8 cellular contexts compared by ENCODE assay signal in the genomic region with DNA sequence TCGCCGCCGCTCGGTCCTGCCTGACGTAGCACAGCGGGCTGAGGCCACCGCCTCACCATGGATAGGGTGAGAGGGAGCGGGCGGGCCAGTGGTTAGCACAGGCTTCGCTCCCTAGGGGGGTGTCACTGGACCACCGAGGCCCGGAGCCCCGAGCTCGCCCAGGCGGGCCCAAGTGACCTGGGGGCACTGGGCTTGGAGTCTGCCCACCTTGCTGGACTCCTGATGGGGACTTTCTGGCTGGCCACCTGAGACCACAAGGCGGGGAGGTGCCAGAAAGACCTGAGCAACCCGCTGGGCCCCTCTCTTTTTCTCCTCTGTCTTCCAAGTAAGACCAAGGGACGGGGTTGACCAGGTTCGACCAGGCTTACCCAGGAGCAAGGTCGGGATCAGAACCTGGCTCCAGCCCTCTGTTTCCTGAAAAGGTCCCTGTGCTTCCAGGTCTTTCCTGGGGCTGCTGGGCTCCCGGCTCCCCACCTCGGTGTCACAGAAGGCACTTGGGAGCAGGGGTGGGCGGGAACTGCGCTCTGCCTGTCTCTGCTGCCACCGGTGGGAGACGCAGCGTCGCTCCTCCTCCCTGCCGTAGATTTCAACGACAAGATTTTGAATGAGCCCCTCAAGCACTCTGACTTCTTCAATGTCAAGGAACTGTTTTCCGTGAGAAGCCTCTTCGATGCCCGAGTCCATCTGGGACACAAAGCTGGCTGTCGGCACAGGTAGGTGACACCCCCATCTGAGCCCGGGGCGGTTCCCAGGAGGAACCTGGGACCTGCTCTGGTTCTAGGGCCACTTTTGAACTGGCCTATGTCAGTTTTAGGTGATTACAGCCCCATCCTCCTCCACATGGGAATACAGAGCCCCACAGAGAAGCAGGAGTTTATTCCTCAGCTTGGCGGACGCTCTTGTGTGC. TPM values are rescaled to one million over a fixed set of nuclear protein-coding genes. Genes with fewer than 3 reads are reported as not detected.
DNase-seq lines count a peak whose midpoint lies in the region; ATAC-seq and TF ChIP-seq lines count a peak whose summit lies in the region.

No MANE protein-coding gene starts in this region.

- H3K36me3 ChIP-seq in MM.1S (replicated peaks; ENCODE audit: insufficient read depth, low read length) (peaks cover 3% of the 10 kb centered on the region; the same call in 1 of the 2 replicates), colonic mucosa (no peaks in the 10 kb centered on the region), mesenchymal stem cell (ENCODE audit: control insufficient read depth in 1 of 2, insufficient read depth in 2 of 2, low read depth in 1 of 2, low read length in 2 of 2) (peaks cover 31 to 49% of the 10 kb centered on the region in 2 experiments), vagina (peaks cover 0 to 24% of the 10 kb centered on the region in 2 donors)

- TF ChIP-seq POLR2A in vagina (IDR thresholded peaks at IDR 0.05) = no peak

- peak overlapping the region in 1 of 2 experiments; percentile 50 for H3K23ac ChIP-seq in mesenchymal stem cell (ENCODE audit: low read length in 2 of 2)

- peak overlapping the region; percentile 89 for H3K9ac ChIP-seq in MM.1S (ENCODE audit: low read length)
- peak overlapping the region; percentile 82 to 86 for H3K9ac ChIP-seq in colonic mucosa (ENCODE audit: low read depth in 2 of 2, low read length in 2 of 2)
- H3K9ac ChIP-seq in mesenchymal stem cell (ENCODE audit: low read length) = peak overlapping the region; percentile 93

- peaks cover 29% of the 10 kb centered on the region for H3K27me3 ChIP-seq in MM.1S (replicated peaks; ENCODE audit: insufficient read depth, low read length)
- no peaks in the 10 kb centered on the region for H3K27me3 ChIP-seq in colonic mucosa
- no peaks in the 10 kb centered on the region for H3K27me3 ChIP-seq in mesenchymal stem cell (ENCODE audit: control insufficient read depth in 1 of 2, insufficient read depth in 1 of 2, low read length in 2 of 2)
- H3K27me3 ChIP-seq in vagina = no peaks in the 10 kb centered on the region

- H3K9me2 ChIP-seq in MM.1S (replicated peaks; ENCODE audit: insufficient read depth, low read length) = no peaks in the 10 kb centered on the region

- no peak overlapping the region for H4K8ac ChIP-seq in mesenchymal stem cell (ENCODE audit: low read length)

- H3K79me2 ChIP-seq in MM.1S (ENCODE audit: low read length) = peaks cover 33% of the 10 kb centered on the region

- H3K14ac ChIP-seq in mesenchymal stem cell (ENCODE audit: low read length in 2 of 2) = peak overlapping the region in 1 of 2 experiments; percentile 11

- peak overlapping the region in 1 of 2 experiments; percentile 30 for H3K4ac ChIP-seq in mesenchymal stem cell (ENCODE audit: low read depth in 1 of 2, low read length in 2 of 2)

- H3K18ac ChIP-seq in mesenchymal stem cell (ENCODE audit: low read depth in 1 of 2, low read length in 2 of 2) = no peak overlapping the region

- 49% methylated on average over 38 of the region's 38 CpGs for WGBS in mesenchymal stem cell

- H4K20me1 ChIP-seq in MM.1S (ENCODE audit: insufficient read depth, low read length) = no peaks in the 10 kb centered on the region; the same call in 1 of the 2 replicates

- H2BK5ac ChIP-seq in mesenchymal stem cell (ENCODE audit: low read depth, low read length, poor library complexity, severe bottlenecking) = no peak overlapping the region

- peaks cover 37% of the 10 kb centered on the region for H3K79me1 ChIP-seq in mesenchymal stem cell (replicated peaks; ENCODE audit: low read length, poor library complexity, severe bottlenecking)

- peak overlapping the region; percentile 43 for H4K91ac ChIP-seq in mesenchymal stem cell (ENCODE audit: low read length)

- H2AK5ac ChIP-seq in mesenchymal stem cell (ENCODE audit: low read length, severe bottlenecking) = no peak overlapping the region

- H3K9me3 ChIP-seq in MM.1S (replicated peaks; ENCODE audit: insufficient read depth, low read length) (no peaks in the 10 kb centered on the region), colonic mucosa (no peaks in the 10 kb centered on the region), mesenchymal stem cell (ENCODE audit: control insufficient read depth, low read length) (no peaks in the 10 kb centered on the region), vagina (no peaks in the 10 kb centered on the region)

- H3K27ac ChIP-seq in MM.1S (ENCODE audit: low read length) (peak overlapping the region; percentile 57; the same call in 1 of the 2 replicates), colonic mucosa (peak overlapping the region; percentile 51), mesenchymal stem cell (ENCODE audit: low read length, poor library complexity, severe bottlenecking) (no peak overlapping the region), vagina (peak overlapping the region; percentile 81)

- no peaks in the 10 kb centered on the region for H3F3A ChIP-seq in MM.1S (ENCODE audit: insufficient read depth, low read length)

- H2AFZ ChIP-seq in MM.1S (ENCODE audit: low read length) = peak overlapping the region; percentile 90
- H2AFZ ChIP-seq in mesenchymal stem cell (ENCODE audit: low read depth, low read length) = no peak overlapping the region

- H3K4me2 ChIP-seq in MM.1S (ENCODE audit: low read depth, low read length) (peak overlapping the region; percentile 97), mesenchymal stem cell (ENCODE audit: low read length, poor library complexity, severe bottlenecking) (peak overlapping the region; percentile 72)

- DNase-seq in GM12864 (ENCODE audit: low read depth) (no peak), MM.1S (no peak), colonic mucosa (peak; percentile 63), mesenchymal stem cell (peak; percentile 74), vagina (ENCODE audit: extremely low spot score in 2 of 2) (no peak), H4 (ENCODE audit: low spot score) (no peak), NCI-H1436 treated with DMSO at 0.1 percent for 48 hours (lab: John Stamatoyannopoulos, UW) (no peak)

- H2BK120ac ChIP-seq in mesenchymal stem cell (ENCODE audit: low read depth, low read length) = no peak overlapping the region

- no peak for ATAC-seq in GM21529 (IDR thresholded peaks at IDR 0.05; ENCODE audit: unreplicated experiment)

- no peak overlapping the region for H2BK12ac ChIP-seq in mesenchymal stem cell (ENCODE audit: low read length in 2 of 2)

- TF ChIP-seq CTCF in GM12864 (IDR thresholded peaks at IDR 0.05; ENCODE audit: low read depth, low read length, missing control alignments) = no peak
- TF ChIP-seq CTCF in MM.1S (IDR thresholded peaks at IDR 0.05; ENCODE audit: low read length) = no peak
- TF ChIP-seq CTCF in colonic mucosa (IDR thresholded peaks at IDR 0.05) = no peak
- no peak for TF ChIP-seq CTCF in vagina (IDR thresholded peaks at IDR 0.05)

- peak overlapping the region; percentile 81 for H3K4me3 ChIP-seq in GM12864 (ENCODE audit: low read depth, low read length)
- peak overlapping the region; percentile 90 for H3K4me3 ChIP-seq in MM.1S (ENCODE audit: low read length)
- peak overlapping the region; percentile 92 for H3K4me3 ChIP-seq in colonic mucosa
- H3K4me3 ChIP-seq in mesenchymal stem cell (ENCODE audit: insufficient read depth in 1 of 2, low read depth in 1 of 2, low read length in 2 of 2) = peak overlapping the region; percentile 82 to 96
- H3K4me3 ChIP-seq in vagina = peak overlapping the region; percentile 83 to 98

- intact Hi-C loops in colonic mucosa (cut with DNase I) = no loop called here
- intact Hi-C loops in vagina (cut with DNase I) = no loop called here

- H2BK15ac ChIP-seq in mesenchymal stem cell (ENCODE audit: low read depth, poor library complexity, severe bottlenecking) = no peak overlapping the region

- H3K4me1 ChIP-seq in MM.1S (ENCODE audit: low read length) (peaks cover 10% of the 10 kb centered on the region), colonic mucosa (peaks cover 13% of the 10 kb centered on the region), mesenchymal stem cell (ENCODE audit: control insufficient read depth, insufficient read depth, low read depth, low read length) (peaks cover 37% of the 10 kb centered on the region), vagina (peaks cover 24% of the 10 kb centered on the region)

RNA-seq across cellular contexts. Expression of a gene that starts 1.0 kb away (rescaled TPM):
- total RNA-seq in colonic mucosa (10 to 100 TPM; 35.9 to 61.1 TPM), vagina (50.1 TPM)
- 75.7 TPM for polyA plus RNA-seq in mesenchymal stem cell (2013, experiment 1 of 2)
- 66.5 TPM for polyA plus RNA-seq in mesenchymal stem cell (2013, experiment 2 of 2)
- total RNA-seq in H4 (2014; rRNA removed; shearing (Covaris generic)) = 30.3 and 34.6 TPM in 2 replicates

RNA-seq across cellular contexts. Expression of a gene that starts 19.7 kb away (rescaled TPM):
- not detected for total RNA-seq in colonic mucosa
- not detected for polyA plus RNA-seq in mesenchymal stem cell (2013, experiment 1 of 2)
- not detected for polyA plus RNA-seq in mesenchymal stem cell (2013, experiment 2 of 2)
- total RNA-seq in vagina = not detected
- not detected in 2 replicates for total RNA-seq in H4 (2014; rRNA removed; shearing (Covaris generic))

RNA-seq across cellular contexts. Expression of a gene that starts 21.9 kb away (rescaled TPM):
- total RNA-seq in colonic mucosa = 10 to 100 TPM; 18.9 to 19.7 TPM
- 6.6 TPM for polyA plus RNA-seq in mesenchymal stem cell (2013, experiment 1 of 2)
- polyA plus RNA-seq in mesenchymal stem cell (2013, experiment 2 of 2) = 6.3 TPM
- 7.9 TPM for total RNA-seq in vagina
- total RNA-seq in H4 (2014; rRNA removed; shearing (Covaris generic)) = 9.2 and 10.3 TPM in 2 replicates

RNA-seq across cellular contexts. Expression of a gene that starts 44.4 kb away (rescaled TPM):
- total RNA-seq in colonic mucosa (not detected), vagina (not detected)
- polyA plus RNA-seq in mesenchymal stem cell (2013, experiment 1 of 2) = not detected
- not detected for polyA plus RNA-seq in mesenchymal stem cell (2013, experiment 2 of 2)
- not detected in 2 replicates for total RNA-seq in H4 (2014; rRNA removed; shearing (Covaris generic))

Comparison
In these comparisons a context has a peak if more than half of its experiments do, and no peak if none do; other contexts are left out.
1. DNase-seq: peak in colonic mucosa (single experiment) and mesenchymal stem cell (single experiment); none in GM12864 (single experiment), MM.1S (single experiment), vagina (0 of 2), H4 (single experiment) and NCI-H1436 treated with DMSO at 0.1 percent for 48 hours (single experiment).
2. Peak in every context shown above with its lines, with median percentiles within 50 percentile points of each other: H3K4me3 ChIP-seq and H3K9ac ChIP-seq.